Comparison of ENCODE assay signal across 33 cellular contexts in the genomic region with DNA sequence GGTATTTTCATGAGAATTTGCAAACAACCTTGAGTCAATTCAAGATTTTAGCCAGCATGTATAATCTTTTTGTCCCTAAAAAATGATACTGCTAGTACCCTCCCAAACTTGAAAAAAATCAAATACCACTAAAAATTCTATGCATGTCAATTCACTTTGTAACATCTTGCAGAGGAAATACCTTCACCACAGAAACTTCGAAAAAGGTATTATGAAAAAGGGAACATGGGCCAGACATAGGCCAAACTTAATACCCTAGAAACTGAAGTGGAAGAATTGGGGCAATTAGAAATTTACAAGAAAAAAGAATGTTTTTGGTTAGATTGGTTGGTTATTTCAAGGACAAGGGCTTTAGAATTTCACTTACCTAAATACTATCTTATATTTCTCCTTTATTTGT.
"Had no signal": no experiment of that assay in that cellular context is flagged by ENCODE, and none has a peak within 500 bp of the region (broad histone marks: within the 10 kb centered on the region; RNA-seq: fewer than 3 reads in every experiment).

No MANE protein-coding gene starts in this region.

- H3K36me3 ChIP-seq: Peyer's patch, SJSA1 had no signal

- DNase-seq: NCI-H1048; NCI-H1092 treated with DMSO at 0.1 percent for 48 hours; NCI-H1105 treated with DMSO at 0.1 percent for 48 hours; NCI-H1417; NCI-H1436; NCI-H146; NCI-H1694; NCI-H187; NCI-H1930; NCI-H2029 treated with DMSO at 0.1 percent for 48 hours; NCI-H2081 treated with DMSO at 0.1 percent for 48 hours; NCI-H2107; NCI-H2171; NCI-H226; NCI-H446 treated with DMSO at 0.1 percent for 48 hours; NCI-H510A; NCI-H524; NCI-H526; NCI-H69; NCI-H748 treated with DMSO at 0.1 percent for 48 hours; NCI-H82; NK-92 treated with Interleukin-12 subunit alpha and Interleukin-12 subunit beta, amount 100 ng/mL, for 24 hours; OCI-M1; PC-3; Peyer's patch; Right ventricle myocardium superior; RPMI8226; SHP77 treated with DMSO at 0.1 percent for 48 hours; T-cell; T-helper 17 cell had no signal

- ATAC-seq: PC-3, SK-N-SH treated with all-trans-retinoic acid at 6 μM for 48 hours, T-cell, T-helper 17 cell had no signal

- H3K4me1 ChIP-seq: Peyer's patch, SJSA1 had no signal

- H3K27me3 ChIP-seq: Peyer's patch, SJSA1 had no signal

- H3K36me3 Mint-ChIP-seq: T-cell had no signal

- H3K4me1 Mint-ChIP-seq: T-cell, T-helper 17 cell had no signal

- H3K4me3 Mint-ChIP-seq: T-cell, T-helper 17 cell had no signal

- H3K4me3 ChIP-seq: Peyer's patch, SJSA1, SK-N-MC had no signal

- H3K27ac Mint-ChIP-seq: T-cell, T-helper 17 cell had no signal

- H3K9me3 ChIP-seq: Peyer's patch, SJSA1 had no signal

- H3K27ac ChIP-seq: Peyer's patch, SJSA1, SK-N-MC had no signal
